ENCODE assay signal across 8 cellular contexts in the genomic region with DNA sequence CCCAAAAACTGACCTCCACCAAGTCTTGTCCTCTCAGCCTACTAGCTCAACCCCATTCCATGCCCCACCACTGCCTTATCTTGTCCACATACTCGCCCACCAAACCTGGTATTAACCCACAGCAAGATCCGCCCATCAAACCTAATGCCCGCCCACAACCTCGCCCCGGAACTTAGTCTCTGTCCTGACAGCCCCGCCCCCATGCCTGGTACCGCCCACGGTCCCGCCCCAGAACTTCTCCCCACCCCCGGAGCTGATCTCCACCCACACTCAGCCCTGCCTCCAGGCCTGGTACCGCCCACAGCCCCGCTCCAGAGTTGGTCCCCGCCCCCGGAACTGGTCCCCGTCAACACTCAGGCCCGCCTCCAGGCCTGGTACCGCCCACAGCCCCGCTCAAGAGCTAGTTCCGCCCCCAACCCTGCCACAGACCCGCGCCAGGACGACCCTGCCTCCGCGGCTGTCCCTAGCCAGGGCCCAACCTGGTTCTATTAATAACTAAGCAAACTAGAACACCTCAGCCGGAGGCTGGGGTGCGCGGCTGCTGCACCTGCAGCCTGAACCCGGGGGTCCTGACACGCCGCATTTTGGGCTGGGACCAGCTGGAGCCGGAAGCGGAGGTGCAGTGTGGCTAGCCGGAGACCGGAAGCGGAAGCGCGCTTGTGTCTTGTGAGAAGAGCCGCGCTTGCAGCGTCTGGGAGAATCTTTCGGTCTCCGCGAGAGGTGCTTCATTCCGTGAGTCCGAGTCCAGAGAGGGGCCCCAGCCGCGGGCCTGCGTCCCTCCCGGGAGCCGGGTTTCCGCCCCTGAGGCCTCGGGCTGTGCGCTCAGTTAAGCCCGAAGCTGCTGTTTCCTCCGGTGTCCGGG. TPM values are rescaled to one million over a fixed set of nuclear protein-coding genes. Genes with fewer than 3 reads are reported as not detected.
DNase-seq lines count a peak whose midpoint lies in the region; ATAC-seq lines count a peak whose summit lies in the region.

A gene (plus strand): TSS at position 662 of the 862 bp plus-strand sequence. CDS start 5,372 bp downstream, outside the sequence.

- ATAC-seq in GM19468 (IDR thresholded peaks at IDR 0.05; ENCODE audit: extremely low read depth, unreplicated experiment), result peak; percentile 65

- DNase-seq in CMK (ENCODE audit: low read depth) (peak; percentile 95), HS-5 (ENCODE audit: low read depth) (peak; percentile 81), NK-92 (lab: John Stamatoyannopoulos, UW; ENCODE audit: unreplicated experiment) (peak; percentile 91), lung microvascular endothelial cell (ENCODE audit: low read depth in 2 of 2) (peak; percentile 98 to 99)
- peak; percentile 97 to 98 for DNase-seq in activated CD8-positive, alpha-beta memory T cell treated with anti-CD3 and anti-CD28 coated beads for 1 hour (ENCODE audit: extremely low read depth in 1 of 2, low read depth in 1 of 2)
- DNase-seq in effector CD4-positive, alpha-beta T cell, result peak; percentile 98
- peak; percentile 98 to 99 (median 99) for DNase-seq in stimulated activated CD4-positive, alpha-beta T cell treated with anti-CD3 and anti-CD28 coated beads, TNF-alpha, amount 100 ng/mL, for 4 hours (ENCODE audit: low read depth in 3 of 3)

RNA-seq across cellular contexts. Expression of the gene that starts here (rescaled TPM):
- 10.0 and 17.5 TPM in 2 replicates for total RNA-seq in lung microvascular endothelial cell

Comparison
In these comparisons a context has a peak if more than half of its experiments do, and no peak if none do; other contexts are left out.
1. Peak in every context shown above with its lines: DNase-seq and ATAC-seq.